8 cellular contexts compared by ENCODE assay signal in the genomic region with DNA sequence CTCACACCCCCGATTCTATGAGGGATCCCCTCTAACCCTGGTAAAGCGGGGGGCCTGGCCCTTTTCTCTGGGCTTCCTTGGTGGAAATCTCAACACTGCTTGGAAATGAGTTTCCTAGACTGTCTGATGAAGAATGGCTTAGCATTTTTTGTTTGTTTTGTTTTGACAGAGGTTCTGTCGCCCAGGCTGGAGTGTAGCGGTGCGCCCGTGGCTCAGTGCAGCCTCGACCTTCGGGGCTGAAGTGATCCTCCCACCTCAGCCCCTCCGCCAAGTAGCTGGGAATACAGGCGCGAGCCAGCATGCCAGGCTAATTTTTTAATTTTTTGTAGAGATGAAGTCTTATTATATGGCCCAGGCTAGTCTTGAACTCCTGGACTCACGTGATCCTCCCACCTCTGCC. TPM values are rescaled to one million over a fixed set of nuclear protein-coding genes. Genes with fewer than 3 reads are reported as not detected.
A peak's percentile ranks its signal among the peaks of the same experiment; 100 is the strongest.
DNase-seq lines count a peak whose midpoint lies in the region; ATAC-seq, FAIRE-seq and TF ChIP-seq lines count a peak whose summit lies in the region.

No MANE protein-coding gene starts in this region.

- peaks cover 38% of the 10 kb centered on the region for H3K36me3 Mint-ChIP-seq in Calu3 (ENCODE audit: insufficient read depth, unreplicated experiment)

- peak overlapping the region; percentile 81 for H3K4me3 Mint-ChIP-seq in Calu3 (ENCODE audit: low read depth, unreplicated experiment)

- no peak for DNase-seq in Calu3
- DNase-seq in Panc1 (ENCODE audit: low read depth, low spot score): no peak
- peak in 5 of 6 donors; percentile 33 to 64 (median 36) for DNase-seq in pancreas
- DNase-seq in GF-D8 (lab: John Stamatoyannopoulos, UW): no peak
- DNase-seq in cortex of kidney (lab: John Stamatoyannopoulos, UW): no peak
- DNase-seq in NCI-H1436 treated with DMSO at 0.1 percent for 48 hours (lab: John Stamatoyannopoulos, UW): no peak

- intact Hi-C loops in Calu3 (cut with micrococcal nuclease; ENCODE audit: unreplicated experiment) (no loop called here), Panc1 (cut with micrococcal nuclease; ENCODE audit: unreplicated experiment) (no loop called here), pancreas (cut with DNase I) (loop anchor here in 1 of 3 donors (10.0 kb wide), 1 partner anchor 48 kb away; no protein-coding TSS in a partner anchor)

- 41 to 43% methylated on average over 12 of the region's 12 CpGs for WGBS in esophagus, 2 donors
- 22 to 26% methylated on average over 12 of the region's 12 CpGs for WGBS in pancreas, 2 donors

- in situ Hi-C loops in Panc1 (cut with HindIII; ENCODE audit: low pct_unique_long_range_greater_than_20kb, low sequenced_read_pairs): no loop called here

- CTCF ChIA-PET in Calu3 (lab: Charles Lee) (no interaction called here), Panc1 (lab: Charles Lee) (no interaction called here)

- H3K4me1 ChIP-seq in Panc1 (ENCODE audit: control insufficient read depth, insufficient read depth, low read length) (peaks cover 3% of the 10 kb centered on the region; the same call in 1 of the 2 replicates), esophagus (ENCODE audit: control insufficient read depth in 2 of 2, insufficient read depth in 2 of 2, low read length in 1 of 2) (peaks cover 0 to 5% of the 10 kb centered on the region in 2 donors), pancreas (peaks cover 5 to 9% (median 9%) of the 10 kb centered on the region in 3 donors)

- FAIRE-seq in pancreas (lab: Jason Lieb, UNC): no peak

- H3K36me3 ChIP-seq in Panc1 (ENCODE audit: control insufficient read depth, insufficient read depth, low read length): peaks cover 2% of the 10 kb centered on the region; the same call in 1 of the 2 replicates
- H3K36me3 ChIP-seq in esophagus (ENCODE audit: control insufficient read depth in 2 of 2, insufficient read depth in 2 of 2, low read length in 1 of 2): no peaks in the 10 kb centered on the region
- no peaks in the 10 kb centered on the region for H3K36me3 ChIP-seq in pancreas

- H3K27me3 Mint-ChIP-seq in Calu3 (ENCODE audit: unreplicated experiment): no peaks in the 10 kb centered on the region

- no peaks in the 10 kb centered on the region for H3K9me3 ChIP-seq in Panc1 (ENCODE audit: control insufficient read depth, insufficient read depth, low read depth, low read length)
- peaks cover 0 to 3% of the 10 kb centered on the region in 2 donors for H3K9me3 ChIP-seq in esophagus (ENCODE audit: control insufficient read depth in 2 of 2, insufficient read depth in 1 of 2, low read depth in 1 of 2, low read length in 1 of 2)
- no peaks in the 10 kb centered on the region for H3K9me3 ChIP-seq in pancreas

- no peaks in the 10 kb centered on the region for H3K9me3 Mint-ChIP-seq in Calu3 (ENCODE audit: low read depth, unreplicated experiment)

- peaks cover 28% of the 10 kb centered on the region for H3K27me3 ChIP-seq in Panc1 (ENCODE audit: control insufficient read depth, insufficient read depth, low read length)
- no peaks in the 10 kb centered on the region for H3K27me3 ChIP-seq in esophagus (ENCODE audit: control insufficient read depth in 1 of 2, insufficient read depth in 2 of 2, low read length in 2 of 2)
- H3K27me3 ChIP-seq in pancreas: no peaks in the 10 kb centered on the region

- BruUV-seq in Calu3 (replicated peaks; lab: Mats Ljungman, UMichigan) (no TSS peak), Panc1 (replicated peaks; lab: Mats Ljungman, UMichigan) (no TSS peak)

- peaks cover 38% of the 10 kb centered on the region for H3K4me1 Mint-ChIP-seq in Calu3 (ENCODE audit: low read depth, unreplicated experiment)

- H3K27ac Mint-ChIP-seq in Calu3 (ENCODE audit: unreplicated experiment): peak overlapping the region; percentile 77

- TF ChIP-seq CTCF in Calu3 (IDR thresholded peaks at IDR 0.05; ENCODE audit: unreplicated experiment) (no peak), Panc1 (IDR thresholded peaks at IDR 0.05) (no peak), pancreas (IDR thresholded peaks at IDR 0.05) (no peak)

- ATAC-seq in Panc1 (no peak), pancreas (peak in 2 of 4 donors; percentile 5 to 9), GM18498 (IDR thresholded peaks at IDR 0.05; ENCODE audit: unreplicated experiment) (no peak)

- POLR2A ChIA-PET in Panc1 (lab: Charles Lee): no interaction called here

- no peak overlapping the region for H3K27ac ChIP-seq in Panc1 (ENCODE audit: low read length)
- peak overlapping the region; percentile 53 to 80 for H3K27ac ChIP-seq in esophagus (ENCODE audit: low read depth in 2 of 2, low read length in 1 of 2)
- peak overlapping the region; percentile 96 to 99 (median 97) for H3K27ac ChIP-seq in pancreas

- H3K4me3 ChIP-seq in Panc1 (ENCODE audit: low read depth in 2 of 2, low read length in 2 of 2) (peak overlapping the region; percentile 35 to 55; a peak in 3 of 4 replicates), esophagus (ENCODE audit: low read depth in 1 of 2, low read length in 2 of 2) (peak overlapping the region; percentile 72 to 84), pancreas (peak overlapping the region in 3 of 4 donors; percentile 66 to 78 (median 75))

RNA-seq across cellular contexts. Expression of gene TC2N, which starts 30.3 kb away (rescaled TPM):
- total RNA-seq in Calu3 (2022): 82.7 and 86.6 TPM in 2 replicates
- 0.49 TPM for total RNA-seq in Panc1 (2021; ENCODE audit: unreplicated experiment)
- not detected for polyA plus RNA-seq in Panc1 (2012; ENCODE audit: insufficient read length)
- polyA plus RNA-seq in esophagus: 10 to 100 TPM; 14.9 TPM
- 100 to 1,000 TPM in 5 of 6 donors, 10 to 100 TPM in 1; 96.5 to 215 (median 119) TPM for total RNA-seq in pancreas
- polyA plus RNA-seq in pancreas: 10 to 100 TPM; 23.9 to 45.4 TPM

Comparison
In these comparisons a context has a peak if more than half of its experiments do, and no peak if none do; other contexts are left out.
1. DNase-seq: peak in pancreas (5 of 6); none in Calu3 (single experiment), Panc1 (single experiment), GF-D8 (single experiment), cortex of kidney (single experiment) and NCI-H1436 treated with DMSO at 0.1 percent for 48 hours (single experiment).
2. RNA of gene TC2N, which starts 30.3 kb away (total RNA-seq): 96.5 to 215 TPM in pancreas and 82.7 to 86.6 TPM in Calu3; 0.49 TPM in Panc1 (single experiment); every median in the first group is over 10 times any median in the second.
3. Peak in every context shown above with its lines, with median percentiles within 50 percentile points of each other: H3K4me3 ChIP-seq.